ENCODE assay signal across 11 cellular contexts in genomic region chr1:6053206-6053546, GRCh38. TPM values are rescaled to one million over a fixed set of nuclear protein-coding genes. Genes with fewer than 3 reads are reported as not detected.
DNase-seq lines count a peak whose midpoint lies in the region; ATAC-seq and TF ChIP-seq lines count a peak whose summit lies in the region.
"Had no signal": no experiment of that assay in that cellular context is flagged by ENCODE, and none has a peak within 500 bp of the region (broad histone marks: within the 10 kb centered on the region; RNA-seq: fewer than 3 reads in every experiment).

No MANE protein-coding gene starts in this region.

- no peaks in the 10 kb centered on the region for H3K27me3 ChIP-seq in neural progenitor cell
- H3K27me3 ChIP-seq in tibial artery: peaks cover 0 to 15% of the 10 kb centered on the region in 2 donors
- H3K27me3 ChIP-seq: SJSA1 had no signal

- H3K9ac ChIP-seq in neural progenitor cell: no peak overlapping the region

- no peaks in the 10 kb centered on the region for H3F3A ChIP-seq in neural progenitor cell (ENCODE audit: low read depth)

- H3K4me3 Mint-ChIP-seq in activated T-cell treated with anti-CD3 and anti-CD28 coated beads, Interleukin-2, amount 50 U/mL, for 72 hours: no peak overlapping the region
- no peak overlapping the region for H3K4me3 Mint-ChIP-seq in activated T-cell treated with anti-CD3 and anti-CD28 coated beads, Interleukin-2, amount 50 U/mL, for 4 hours
- peak overlapping the region in 4 of 5 experiments; percentile 19 to 60 (median 34) for H3K4me3 Mint-ChIP-seq in brain
- no peak overlapping the region for H3K4me3 Mint-ChIP-seq in neural progenitor cell

- ATAC-seq in activated T-cell treated with anti-CD3 and anti-CD28 coated beads, Interleukin-2, amount 50 U/mL, for 72 hours (replicated peaks in 1 of 2): no peak
- no peak for ATAC-seq in activated T-cell treated with anti-CD3 and anti-CD28 coated beads, Interleukin-2, amount 50 U/mL, for 4 hours

- no peaks in the 10 kb centered on the region for H3K36me3 ChIP-seq in neural progenitor cell
- H3K36me3 ChIP-seq in tibial artery: no peaks in the 10 kb centered on the region
- H3K36me3 ChIP-seq: SJSA1 had no signal

- H3K4me3 ChIP-seq in LNCaP clone FGC (ENCODE audit: low read depth, low read length) (no peak overlapping the region), neural progenitor cell (no peak overlapping the region), tibial artery (no peak overlapping the region)
- H3K4me3 ChIP-seq: A549, SJSA1 had no signal

- intact Hi-C loops in tibial artery (cut with DNase I; ENCODE audit: low total_unique reads): loop anchor here (5.0 kb wide), 1 partner anchor 189 kb away; the partner anchor contains the start of gene HES3

- peak overlapping the region; percentile 39 for H2AFZ ChIP-seq in neural progenitor cell (replicated peaks)

- peak overlapping the region; percentile 3 for H3K27ac Mint-ChIP-seq in activated T-cell treated with anti-CD3 and anti-CD28 coated beads, Interleukin-2, amount 50 U/mL, for 72 hours
- H3K27ac Mint-ChIP-seq in brain: peak overlapping the region; percentile 1 to 83 (median 54)
- H3K27ac Mint-ChIP-seq in neural progenitor cell: no peak overlapping the region

- H4K20me1 ChIP-seq in neural progenitor cell (ENCODE audit: low read depth): peaks cover 29% of the 10 kb centered on the region

- no peaks in the 10 kb centered on the region for H3K27me3 Mint-ChIP-seq in activated T-cell treated with anti-CD3 and anti-CD28 coated beads, Interleukin-2, amount 50 U/mL, for 72 hours (ENCODE audit: low read depth)
- H3K27me3 Mint-ChIP-seq in activated T-cell treated with anti-CD3 and anti-CD28 coated beads, Interleukin-2, amount 50 U/mL, for 4 hours (ENCODE audit: low read depth): no peaks in the 10 kb centered on the region
- peaks cover 3% of the 10 kb centered on the region for H3K27me3 Mint-ChIP-seq in brain
- H3K27me3 Mint-ChIP-seq in neural progenitor cell (ENCODE audit: insufficient read depth, low read depth): peaks cover 6% of the 10 kb centered on the region

- H3K9me3 ChIP-seq in neural progenitor cell (ENCODE audit: low read depth): no peaks in the 10 kb centered on the region
- no peaks in the 10 kb centered on the region for H3K9me3 ChIP-seq in tibial artery
- H3K9me3 ChIP-seq: A549, SJSA1 had no signal

- peaks cover 10% of the 10 kb centered on the region for H3K4me1 ChIP-seq in neural progenitor cell
- no peaks in the 10 kb centered on the region for H3K4me1 ChIP-seq in tibial artery
- H3K4me1 ChIP-seq: A549, SJSA1 had no signal

- no peak for DNase-seq in activated T-cell treated with anti-CD3 and anti-CD28 coated beads, Interleukin-2, amount 50 U/mL, for 72 hours
- no peak for DNase-seq in activated T-cell treated with anti-CD3 and anti-CD28 coated beads, Interleukin-2, amount 50 U/mL, for 4 hours
- DNase-seq in LNCaP clone FGC (ENCODE audit: low read depth): peak; percentile 54
- no peak for DNase-seq in neural progenitor cell (ENCODE audit: low spot score)
- no peak for DNase-seq in tibial artery
- no peak for DNase-seq in activated CD4-positive, CD25-positive, alpha-beta regulatory T cell (lab: John Stamatoyannopoulos, UW)
- DNase-seq in kidney glomerular epithelial cell (lab: John Stamatoyannopoulos, UW): no peak
- DNase-seq: GDM1 had no signal

- no peaks in the 10 kb centered on the region for H3K9me3 Mint-ChIP-seq in activated T-cell treated with anti-CD3 and anti-CD28 coated beads, Interleukin-2, amount 50 U/mL, for 72 hours
- H3K9me3 Mint-ChIP-seq in activated T-cell treated with anti-CD3 and anti-CD28 coated beads, Interleukin-2, amount 50 U/mL, for 4 hours: no peaks in the 10 kb centered on the region
- H3K9me3 Mint-ChIP-seq in brain: peaks cover 0 to 2% (median 0%) of the 10 kb centered on the region in 5 experiments
- H3K9me3 Mint-ChIP-seq in neural progenitor cell: no peaks in the 10 kb centered on the region

- no peak overlapping the region for H3K27ac ChIP-seq in neural progenitor cell
- H3K27ac ChIP-seq in tibial artery: no peak overlapping the region
- H3K27ac ChIP-seq: A549, SJSA1 had no signal

- H3K4me2 ChIP-seq in neural progenitor cell: peak overlapping the region; percentile 38
- H3K4me2 ChIP-seq: A549 had no signal

- TF ChIP-seq CTCF in LNCaP clone FGC (IDR thresholded peaks at IDR 0.05; ENCODE audit: control insufficient read depth, extremely low read depth, insufficient read depth) (no peak), brain (conservative IDR thresholded peaks at IDR 0.05) (peak in 1 of 2 experiments; percentile 10), neural progenitor cell (IDR thresholded peaks at IDR 0.05) (no peak), tibial artery (IDR thresholded peaks at IDR 0.05) (no peak)

- no peaks in the 10 kb centered on the region for H3K79me2 ChIP-seq in neural progenitor cell (ENCODE audit: low read depth)

- peaks cover 4% of the 10 kb centered on the region for H3K4me1 Mint-ChIP-seq in activated T-cell treated with anti-CD3 and anti-CD28 coated beads, Interleukin-2, amount 50 U/mL, for 72 hours (ENCODE audit: low read depth)
- H3K4me1 Mint-ChIP-seq in activated T-cell treated with anti-CD3 and anti-CD28 coated beads, Interleukin-2, amount 50 U/mL, for 4 hours (ENCODE audit: low read depth): peaks cover 13% of the 10 kb centered on the region
- H3K4me1 Mint-ChIP-seq in brain: peaks cover 14% of the 10 kb centered on the region
- H3K4me1 Mint-ChIP-seq in neural progenitor cell: peaks cover 13% of the 10 kb centered on the region

- H3K36me3 Mint-ChIP-seq in activated T-cell treated with anti-CD3 and anti-CD28 coated beads, Interleukin-2, amount 50 U/mL, for 72 hours (ENCODE audit: insufficient read depth in 2 of 2): peaks cover 2 to 12% of the 10 kb centered on the region in 2 donors
- H3K36me3 Mint-ChIP-seq in activated T-cell treated with anti-CD3 and anti-CD28 coated beads, Interleukin-2, amount 50 U/mL, for 4 hours (ENCODE audit: insufficient read depth): peaks cover 29% of the 10 kb centered on the region
- H3K36me3 Mint-ChIP-seq in brain (no peaks in the 10 kb centered on the region), neural progenitor cell (no peaks in the 10 kb centered on the region)

RNA-seq across cellular contexts. Expression of gene KCNAB2, which starts 7.5 kb away (rescaled TPM):
- total RNA-seq in activated T-cell treated with anti-CD3 and anti-CD28 coated beads, Interleukin-2, amount 50 U/mL, for 72 hours: 100 to 1,000 TPM; 210 to 232 TPM
- total RNA-seq in activated T-cell treated with anti-CD3 and anti-CD28 coated beads, Interleukin-2, amount 50 U/mL, for 4 hours: 100 to 1,000 TPM; 199 to 230 (median 202) TPM
- polyA plus RNA-seq in brain (ENCODE audit: insufficient read depth, low read depth, low replicate concordance): 91.0 TPM
- total RNA-seq in neural progenitor cell (ENCODE audit: low replicate concordance): 2.2 and 8.5 TPM in 2 replicates

Comparison
In these comparisons a context has a peak if more than half of its experiments do, and no peak if none do; other contexts are left out.
1. H3K4me3 Mint-ChIP-seq: peak in brain (4 of 5); none in activated T-cell treated with anti-CD3 and anti-CD28 coated beads, Interleukin-2, amount 50 U/mL, for 72 hours (0 of 2), activated T-cell treated with anti-CD3 and anti-CD28 coated beads, Interleukin-2, amount 50 U/mL, for 4 hours (single experiment) and neural progenitor cell (single experiment).
2. RNA of gene KCNAB2, which starts 7.5 kb away (total RNA-seq): 210 to 232 TPM in activated T-cell treated with anti-CD3 and anti-CD28 coated beads, Interleukin-2, amount 50 U/mL, for 72 hours and 199 to 230 TPM in activated T-cell treated with anti-CD3 and anti-CD28 coated beads, Interleukin-2, amount 50 U/mL, for 4 hours; 2.2 to 8.5 TPM in neural progenitor cell; every median in the first group is over 10 times any median in the second.